In genomic region chr18:59821983-59822382, GRCh38 we compare ENCODE assay signal across 23 cellular contexts.
DNase-seq lines count a peak whose midpoint lies in the region; ATAC-seq and TF ChIP-seq lines count a peak whose summit lies in the region.
"Had no signal": no experiment of that assay in that cellular context is flagged by ENCODE, and none has a peak within 500 bp of the region (broad histone marks: within the 10 kb centered on the region; RNA-seq: fewer than 3 reads in every experiment).

No MANE protein-coding gene starts in this region.

- POLR2A ChIA-PET in PC-3 (lab: Charles Lee; ENCODE audit: unreplicated experiment) = no interaction called here
- POLR2A ChIA-PET in CD8-positive, alpha-beta T cell (lab: Charles Lee) = no interaction called here

- H2BK120ac ChIP-seq in trophoblast cell (ENCODE audit: insufficient read depth, low read length, poor library complexity) = no peak overlapping the region

- no peak overlapping the region for H4K8ac ChIP-seq in trophoblast cell (ENCODE audit: low read depth, low read length)

- H3K27me3 Mint-ChIP-seq in CD8-positive, alpha-beta T cell (ENCODE audit: low read depth) = peaks cover 10% of the 10 kb centered on the region

- peaks cover 4% of the 10 kb centered on the region for H3K4me1 ChIP-seq in PC-3 (ENCODE audit: insufficient read depth, low read length)
- no peaks in the 10 kb centered on the region for H3K4me1 ChIP-seq in CD8-positive, alpha-beta T cell (ENCODE audit: insufficient read depth, low read length)
- no peaks in the 10 kb centered on the region for H3K4me1 ChIP-seq in right cardiac atrium (ENCODE audit: control insufficient read depth, insufficient read depth, low read length)
- H3K4me1 ChIP-seq in trophoblast cell (ENCODE audit: control insufficient read depth in 1 of 2, insufficient read depth in 2 of 2, low read length in 2 of 2) = no peaks in the 10 kb centered on the region

- H3K36me3 ChIP-seq in PC-3 (ENCODE audit: low read depth, low read length) (no peaks in the 10 kb centered on the region), trophoblast cell (ENCODE audit: control insufficient read depth in 1 of 2, insufficient read depth in 2 of 2, low read length in 2 of 2) (no peaks in the 10 kb centered on the region)
- H3K36me3 ChIP-seq in CD8-positive, alpha-beta T cell (ENCODE audit: insufficient read depth, low read length) = no peaks in the 10 kb centered on the region
- H3K36me3 ChIP-seq: heart left ventricle had no signal

- H3K79me1 ChIP-seq in trophoblast cell (ENCODE audit: low read length) = no peaks in the 10 kb centered on the region

- H3K36me3 Mint-ChIP-seq in CD8-positive, alpha-beta T cell = no peaks in the 10 kb centered on the region
- H3K36me3 Mint-ChIP-seq: activated naive CD8-positive, alpha-beta T cell; natural killer cell had no signal

- no peaks in the 10 kb centered on the region for H3K9me3 Mint-ChIP-seq in CD8-positive, alpha-beta T cell
- H3K9me3 Mint-ChIP-seq: activated B cell treated with CpG ODN at 0.5 μM for 24 hours; activated CD8-positive, alpha-beta T cell treated with anti-CD3 and anti-CD28 coated beads for 36 hours; natural killer cell had no signal

- no peak overlapping the region for H3K23ac ChIP-seq in trophoblast cell (ENCODE audit: low read length)

- H3K14ac ChIP-seq in trophoblast cell (ENCODE audit: low read length) = no peak overlapping the region

- H4K20me1 ChIP-seq in PC-3 (ENCODE audit: low read length) = no peaks in the 10 kb centered on the region

- H2BK5ac ChIP-seq in trophoblast cell (ENCODE audit: low read depth, low read length, poor library complexity) = no peak overlapping the region

- no peaks in the 10 kb centered on the region for H3K9me2 ChIP-seq in PC-3 (replicated peaks; ENCODE audit: low read length)

- H2AK5ac ChIP-seq in trophoblast cell (ENCODE audit: low read length) = no peak overlapping the region

- no peak overlapping the region for H3K4me3 Mint-ChIP-seq in CD8-positive, alpha-beta T cell
- H3K4me3 Mint-ChIP-seq: activated B cell treated with CpG ODN at 0.5 μM for 24 hours; activated CD8-positive, alpha-beta T cell treated with anti-CD3 and anti-CD28 coated beads for 36 hours; activated naive CD8-positive, alpha-beta T cell; natural killer cell; T-helper 17 cell had no signal

- H3K27ac ChIP-seq in PC-3 (ENCODE audit: low read length) (no peak overlapping the region), right cardiac atrium (ENCODE audit: low read length) (no peak overlapping the region), trophoblast cell (ENCODE audit: low read depth, low read length) (no peak overlapping the region)
- no peak overlapping the region for H3K27ac ChIP-seq in CD8-positive, alpha-beta T cell (ENCODE audit: low read depth, low read length)
- H3K27ac ChIP-seq: heart left ventricle, HL-60 had no signal

- H4K12ac ChIP-seq in trophoblast cell (ENCODE audit: low read depth, low read length) = no peak overlapping the region

- H3K9me3 ChIP-seq in PC-3 (ENCODE audit: low read length) = no peaks in the 10 kb centered on the region
- H3K9me3 ChIP-seq in CD8-positive, alpha-beta T cell (ENCODE audit: low read length) = no peaks in the 10 kb centered on the region
- no peaks in the 10 kb centered on the region for H3K9me3 ChIP-seq in right cardiac atrium (ENCODE audit: control insufficient read depth, low read length)
- peaks cover 2% of the 10 kb centered on the region for H3K9me3 ChIP-seq in trophoblast cell (ENCODE audit: insufficient read depth, low read depth, low read length)
- H3K9me3 ChIP-seq: heart left ventricle had no signal

- no peak for ATAC-seq in PC-3
- ATAC-seq in CD8-positive, alpha-beta T cell = no peak
- no peak for ATAC-seq in right cardiac atrium
- ATAC-seq: activated CD8-positive, alpha-beta T cell treated with anti-CD3 and anti-CD28 coated beads for 36 hours; HCT116; heart left ventricle; natural killer cell; T-helper 17 cell had no signal

- H2AFZ ChIP-seq in PC-3 (ENCODE audit: low read length) = peak overlapping the region; percentile 5; the same call in 1 of the 2 replicates
- H2AFZ ChIP-seq in trophoblast cell (ENCODE audit: insufficient read depth, low read length, poor library complexity) = no peak overlapping the region

- no peak overlapping the region for H3K4ac ChIP-seq in trophoblast cell (ENCODE audit: low read depth, low read length)

- H3K9ac ChIP-seq in PC-3 (ENCODE audit: low read length) = no peak overlapping the region
- H3K9ac ChIP-seq in trophoblast cell (ENCODE audit: low read length) = no peak overlapping the region

- CTCF ChIA-PET in PC-3 (lab: Charles Lee) = interaction anchor here (1.8 to 2.8 kb wide), 2 partner anchors 39 to 191 kb away, joined by 8 to 23 read pairs; no protein-coding TSS in a partner anchor
- CTCF ChIA-PET in CD8-positive, alpha-beta T cell (lab: Charles Lee) = interaction anchor here (1.3 kb wide), 1 partner anchor 362 kb away, joined by 4 read pairs; no protein-coding TSS in a partner anchor

- intact Hi-C loops in PC-3 (cut with micrococcal nuclease) = loop anchor here (2.0 kb wide), 1 partner anchor 125 kb away; the partner anchor contains the start of gene CCBE1
- intact Hi-C loops in CD8-positive, alpha-beta T cell (cut with DNase I, micrococcal nuclease) = loop anchor here in 1 of 2 experiments (5.0 kb wide), 3 partner anchors 125 to 515 kb away; partner anchors contain the start of gene CCBE1
- intact Hi-C loops in right cardiac atrium (cut with DNase I) = loop anchor here in 3 of 4 donors (2.0 to 5.0 kb wide), 5 partner anchors 125 to 365 kb away; partner anchors contain the start of gene CCBE1 (in 1 of the 3)

- no peaks in the 10 kb centered on the region for H3F3A ChIP-seq in PC-3 (ENCODE audit: low read length, unreplicated experiment)

- no peaks in the 10 kb centered on the region for H3K27me3 ChIP-seq in PC-3 (ENCODE audit: low read length)
- no peaks in the 10 kb centered on the region for H3K27me3 ChIP-seq in CD8-positive, alpha-beta T cell (ENCODE audit: insufficient read depth, low read length)
- H3K27me3 ChIP-seq in right cardiac atrium (ENCODE audit: control insufficient read depth, insufficient read depth) = no peaks in the 10 kb centered on the region
- H3K27me3 ChIP-seq in trophoblast cell (ENCODE audit: insufficient read depth, low read length) = no peaks in the 10 kb centered on the region

- no peak for TF ChIP-seq CTCF in PC-3 (conservative IDR thresholded peaks at IDR 0.05; ENCODE audit: low read depth, low read length)
- no peak for TF ChIP-seq CTCF in CD8-positive, alpha-beta T cell (IDR thresholded peaks at IDR 0.05)

- H4K91ac ChIP-seq in trophoblast cell (ENCODE audit: low read depth, low read length) = no peak overlapping the region

- H3K4me3 ChIP-seq in PC-3 (ENCODE audit: low read length) (no peak overlapping the region), right cardiac atrium (ENCODE audit: low read length) (no peak overlapping the region), trophoblast cell (ENCODE audit: low read depth, low read length) (no peak overlapping the region)
- H3K4me3 ChIP-seq in CD8-positive, alpha-beta T cell (ENCODE audit: low read depth, low read length) = no peak overlapping the region
- H3K4me3 ChIP-seq: dorsolateral prefrontal cortex, heart left ventricle had no signal

- 60% methylated on average over 2 of the region's 2 CpGs for WGBS in right cardiac atrium
- no CpG with 5 or more reads among the region's 2 CpGs for WGBS in trophoblast cell (ENCODE audit: extremely low coverage, insufficient coverage, insufficient read length)

- H3K18ac ChIP-seq in trophoblast cell (ENCODE audit: low read length) = no peak overlapping the region

- H2BK12ac ChIP-seq in trophoblast cell (ENCODE audit: low read length) = no peak overlapping the region

- BruUV-seq in PC-3 (replicated peaks; lab: Mats Ljungman, UMichigan) = no TSS peak

- peak; percentile 81 for DNase-seq in GM04503 (ENCODE audit: low read depth)
- DNase-seq in PC-3 = no peak
- peak; percentile 81 for DNase-seq in fibroblast of gingiva (ENCODE audit: low read depth)
- peak; percentile 14 for DNase-seq in putamen (ENCODE audit: low spot score)
- DNase-seq in CD8-positive, alpha-beta T cell = no peak
- no peak for DNase-seq in right cardiac atrium
- no peak for DNase-seq in trophoblast cell
- DNase-seq in GOT3 (lab: John Stamatoyannopoulos, UW) = no peak
- DNase-seq: activated B cell treated with CpG ODN at 0.5 μM for 24 hours; activated CD8-positive, alpha-beta T cell treated with anti-CD3 and anti-CD28 coated beads for 36 hours; dorsolateral prefrontal cortex; erythroblast; heart left ventricle; MV-4-11; natural killer cell; NCI-H1930; SHP77 treated with DMSO at 0.1 percent for 48 hours; stimulated activated CD8-positive, alpha-beta memory T cell treated with anti-CD3 and anti-CD28 coated beads, Interleukin-4, amount 100 ng/mL, for 48 hours; substantia nigra; T-helper 17 cell had no signal

- H3K27ac Mint-ChIP-seq in CD8-positive, alpha-beta T cell = no peak overlapping the region
- H3K27ac Mint-ChIP-seq: activated B cell treated with CpG ODN at 0.5 μM for 24 hours; activated CD8-positive, alpha-beta T cell treated with anti-CD3 and anti-CD28 coated beads for 36 hours; activated naive CD8-positive, alpha-beta T cell; natural killer cell; T-helper 17 cell had no signal

- H3K79me2 ChIP-seq in PC-3 (ENCODE audit: low read length) (no peaks in the 10 kb centered on the region), trophoblast cell (ENCODE audit: control insufficient read depth, insufficient read depth, low read length, poor library complexity) (no peaks in the 10 kb centered on the region)

- no peak overlapping the region for H3K4me2 ChIP-seq in PC-3 (ENCODE audit: low read length)
- H3K4me2 ChIP-seq in trophoblast cell (ENCODE audit: low read length) = no peak overlapping the region

- H3K4me1 Mint-ChIP-seq in CD8-positive, alpha-beta T cell (ENCODE audit: low read depth) = peaks cover 5% of the 10 kb centered on the region
- H3K4me1 Mint-ChIP-seq: activated B cell treated with CpG ODN at 0.5 μM for 24 hours, natural killer cell, T-helper 17 cell had no signal

Comparison
In these comparisons a context has a peak if more than half of its experiments do, and no peak if none do; other contexts are left out.
1. DNase-seq: peak in GM04503 (single experiment), fibroblast of gingiva (single experiment) and putamen (single experiment); none in PC-3 (single experiment), CD8-positive, alpha-beta T cell (0 of 7), right cardiac atrium (0 of 3), trophoblast cell (0 of 2) and GOT3 (single experiment).